In the genomic region with DNA sequence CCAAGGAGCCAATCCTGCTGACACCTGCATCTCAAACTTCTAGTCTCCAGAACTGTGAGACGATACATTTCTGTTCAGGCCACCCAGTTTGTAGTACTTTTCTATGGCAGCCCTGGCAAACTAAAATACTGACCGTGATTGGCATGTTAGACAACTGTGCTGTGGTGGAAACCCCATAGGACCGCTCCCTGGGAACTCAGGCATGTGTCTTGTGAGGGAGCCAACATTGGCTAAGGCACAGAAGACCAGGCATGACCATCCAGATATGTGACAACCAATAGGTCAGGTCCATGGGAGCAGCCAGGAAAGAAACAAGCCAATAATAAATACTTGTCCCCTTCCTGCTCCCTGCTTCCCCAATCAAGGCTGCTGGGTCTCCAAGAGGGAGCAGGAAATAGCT, we compare ENCODE assay signal across 17 cellular contexts.
"Had no signal": no experiment of that assay in that cellular context is flagged by ENCODE, and none has a peak within 500 bp of the region (broad histone marks: within the 10 kb centered on the region; RNA-seq: fewer than 3 reads in every experiment).

No MANE protein-coding gene starts in this region.

- H3K27ac Mint-ChIP-seq: dendritic cell treated with granulocyte-macrophage colony-stimulating factor and Interleukin-4, amounts not matched to agents 40 ng/mL and 50 ng/mL, for 4 days; mesothelial cell of epicardium; naive thymus-derived CD4-positive, alpha-beta T cell had no signal

- H3K4me1 ChIP-seq: colonic mucosa, foreskin keratinocyte, left lung, lower lobe of right lung had no signal

- H3K4me3 Mint-ChIP-seq: dendritic cell treated with granulocyte-macrophage colony-stimulating factor and Interleukin-4, amounts not matched to agents 40 ng/mL and 50 ng/mL, for 4 days; mesothelial cell of epicardium; naive thymus-derived CD4-positive, alpha-beta T cell had no signal

- H3K4me3 ChIP-seq: colonic mucosa, esophagus muscularis mucosa, heart right ventricle, left lung, lower lobe of right lung had no signal

- H3K27me3 Mint-ChIP-seq: dendritic cell treated with granulocyte-macrophage colony-stimulating factor and Interleukin-4, amounts not matched to agents 40 ng/mL and 50 ng/mL, for 4 days; naive thymus-derived CD4-positive, alpha-beta T cell had no signal

- H3K27me3 ChIP-seq: colonic mucosa, esophagus muscularis mucosa, foreskin keratinocyte, heart right ventricle, left lung had no signal

- H3K9me3 ChIP-seq: colonic mucosa, esophagus muscularis mucosa, lower lobe of right lung had no signal

- DNase-seq: colonic mucosa; cortex of kidney; effector CD8-positive, alpha-beta T cell; foreskin keratinocyte; glutamatergic neuron; head of caudate nucleus; heart right ventricle; hippocampal formation; left cardiac atrium; left lung; left ventricle myocardium superior; lower lobe of right lung; mesenchymal stem cell; naive thymus-derived CD4-positive, alpha-beta T cell had no signal

- H3K36me3 ChIP-seq: colonic mucosa, esophagus muscularis mucosa, heart right ventricle, left lung, lower lobe of right lung had no signal

- H3K27ac ChIP-seq: colonic mucosa, esophagus muscularis mucosa, foreskin keratinocyte, heart right ventricle, left lung, lower lobe of right lung had no signal

- ATAC-seq: foreskin keratinocyte; heart right ventricle; left cardiac atrium; left lung; left ventricle myocardium superior; lower lobe of right lung; naive thymus-derived CD4-positive, alpha-beta T cell had no signal
